Comparison of ENCODE assay signal across 8 cellular contexts in genomic region chr9:125521462-125522327, GRCh38.
DNase-seq lines count a peak whose midpoint lies in the region; ATAC-seq and TF ChIP-seq lines count a peak whose summit lies in the region.

No MANE protein-coding gene starts in this region.

- intact Hi-C loops in CD8-positive, alpha-beta T cell (cut with DNase I, micrococcal nuclease): no loop called here

- POLR2A ChIA-PET in CD8-positive, alpha-beta T cell (lab: Charles Lee): interaction anchor here (0.8 kb wide), 1 partner anchor 13 kb away, joined by 5 read pairs; no protein-coding TSS in a partner anchor

- H3K9me3 ChIP-seq in CD8-positive, alpha-beta T cell (ENCODE audit: low read length): no peaks in the 10 kb centered on the region
- H3K9me3 ChIP-seq in lung (ENCODE audit: control insufficient read depth in 2 of 2, insufficient read depth in 1 of 2, low read length in 1 of 2): no peaks in the 10 kb centered on the region

- H3K36me3 ChIP-seq in CD8-positive, alpha-beta T cell (ENCODE audit: insufficient read depth, low read length): no peaks in the 10 kb centered on the region
- no peaks in the 10 kb centered on the region for H3K36me3 ChIP-seq in lung (ENCODE audit: control insufficient read depth in 2 of 2, insufficient read depth in 2 of 2, low read length in 2 of 2)

- H3K27me3 ChIP-seq in CD8-positive, alpha-beta T cell (ENCODE audit: insufficient read depth, low read length): no peaks in the 10 kb centered on the region
- no peaks in the 10 kb centered on the region for H3K27me3 ChIP-seq in lung (ENCODE audit: control insufficient read depth, insufficient read depth)

- CTCF ChIA-PET in CD8-positive, alpha-beta T cell (lab: Charles Lee): interaction anchor here (0.7 kb wide), 1 partner anchor 21 kb away, joined by 4 read pairs; no protein-coding TSS in a partner anchor

- peaks cover 26% of the 10 kb centered on the region for H3K36me3 Mint-ChIP-seq in CD8-positive, alpha-beta T cell
- H3K36me3 Mint-ChIP-seq in activated naive CD4-positive, alpha-beta T cell treated with anti-CD3 and anti-CD28 coated beads, Interleukin-2, amount 50 U/mL, for 24 hours: peaks cover 16% of the 10 kb centered on the region

- H3K4me3 Mint-ChIP-seq in CD8-positive, alpha-beta T cell: peak overlapping the region; percentile 16
- H3K4me3 Mint-ChIP-seq in activated naive CD4-positive, alpha-beta T cell treated with anti-CD3 and anti-CD28 coated beads, Interleukin-2, amount 50 U/mL, for 24 hours: peak overlapping the region; percentile 71

- ATAC-seq in CD8-positive, alpha-beta T cell: peak; percentile 97
- ATAC-seq in lung (ENCODE audit: insufficient read depth, low FRiP score) (peak; percentile 58), HG02678 (IDR thresholded peaks at IDR 0.05; ENCODE audit: unreplicated experiment) (no peak), GM19463 (IDR thresholded peaks at IDR 0.05; ENCODE audit: unreplicated experiment) (no peak), GM21528 (IDR thresholded peaks at IDR 0.05; ENCODE audit: low FRiP score, unreplicated experiment) (no peak), HG02588 (IDR thresholded peaks at IDR 0.05; ENCODE audit: unreplicated experiment) (no peak)

- peaks cover 29% of the 10 kb centered on the region for H3K4me1 Mint-ChIP-seq in CD8-positive, alpha-beta T cell (ENCODE audit: low read depth)
- H3K4me1 Mint-ChIP-seq in activated naive CD4-positive, alpha-beta T cell treated with anti-CD3 and anti-CD28 coated beads, Interleukin-2, amount 50 U/mL, for 24 hours: peaks cover 48% of the 10 kb centered on the region

- H3K9me3 Mint-ChIP-seq in CD8-positive, alpha-beta T cell: no peaks in the 10 kb centered on the region
- H3K9me3 Mint-ChIP-seq in activated naive CD4-positive, alpha-beta T cell treated with anti-CD3 and anti-CD28 coated beads, Interleukin-2, amount 50 U/mL, for 24 hours: no peaks in the 10 kb centered on the region

- 30 to 48% methylated on average over 3 of the region's 3 CpGs for WGBS in lung, 2 donors

- no peaks in the 10 kb centered on the region for H3K27me3 Mint-ChIP-seq in CD8-positive, alpha-beta T cell (ENCODE audit: low read depth)
- H3K27me3 Mint-ChIP-seq in activated naive CD4-positive, alpha-beta T cell treated with anti-CD3 and anti-CD28 coated beads, Interleukin-2, amount 50 U/mL, for 24 hours: no peaks in the 10 kb centered on the region

- H3K4me3 ChIP-seq in CD8-positive, alpha-beta T cell (ENCODE audit: low read depth, low read length): no peak overlapping the region
- no peak overlapping the region for H3K4me3 ChIP-seq in lung

- DNase-seq in CD8-positive, alpha-beta T cell: peak in 2 of 7 experiments; percentile 8 to 34
- peak; percentile 98 for DNase-seq in M059J (ENCODE audit: low read depth)
- no peak for DNase-seq in lung (ENCODE audit: low spot score)

- peak overlapping the region; percentile 91 for H3K27ac Mint-ChIP-seq in CD8-positive, alpha-beta T cell
- H3K27ac Mint-ChIP-seq in activated naive CD4-positive, alpha-beta T cell treated with anti-CD3 and anti-CD28 coated beads, Interleukin-2, amount 50 U/mL, for 24 hours: peak overlapping the region; percentile 95

- H3K27ac ChIP-seq in CD8-positive, alpha-beta T cell (ENCODE audit: low read depth, low read length): no peak overlapping the region
- H3K27ac ChIP-seq in lung (ENCODE audit: low read depth in 1 of 2, low read length in 1 of 2): peak overlapping the region in 1 of 2 donors; percentile 73

- H3K4me1 ChIP-seq in CD8-positive, alpha-beta T cell (ENCODE audit: insufficient read depth, low read length): peaks cover 24% of the 10 kb centered on the region
- peaks cover 5 to 18% of the 10 kb centered on the region in 2 donors for H3K4me1 ChIP-seq in lung (ENCODE audit: control insufficient read depth in 2 of 2, insufficient read depth in 2 of 2, low read length in 2 of 2)

- no peak for TF ChIP-seq CTCF in CD8-positive, alpha-beta T cell (IDR thresholded peaks at IDR 0.05)
- no peak for TF ChIP-seq CTCF in lung (IDR thresholded peaks at IDR 0.05; ENCODE audit: control extremely low read depth, extremely low read depth)

Comparison
In these comparisons a context has a peak if more than half of its experiments do, and no peak if none do; other contexts are left out.
1. ATAC-seq: peak in CD8-positive, alpha-beta T cell (single experiment) and lung (single experiment); none in HG02678 (single experiment), GM19463 (single experiment), GM21528 (single experiment) and HG02588 (single experiment).